18 cellular contexts compared by ENCODE assay signal in the genomic region with DNA sequence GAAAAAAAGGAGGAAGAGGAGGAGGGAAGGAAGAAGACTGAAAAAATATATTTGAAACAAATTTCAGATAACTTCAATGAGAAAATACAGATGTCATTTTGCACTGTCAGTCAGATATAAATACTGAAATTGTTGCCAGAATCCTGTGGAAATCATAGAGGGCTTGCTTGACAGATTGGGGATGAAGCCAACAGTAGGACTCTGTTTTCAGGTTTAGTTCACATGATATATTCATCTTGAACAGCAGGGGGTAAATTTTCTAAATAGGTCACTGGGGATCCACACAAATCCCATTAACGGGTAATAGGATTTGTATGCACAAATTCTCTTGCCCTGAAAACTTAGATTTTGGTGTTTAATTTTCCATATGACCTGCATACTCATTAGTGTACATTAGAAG.
DNase-seq lines count a peak whose midpoint lies in the region; ATAC-seq and TF ChIP-seq lines count a peak whose summit lies in the region.
"Had no signal": no experiment of that assay in that cellular context is flagged by ENCODE, and none has a peak within 500 bp of the region (broad histone marks: within the 10 kb centered on the region; RNA-seq: fewer than 3 reads in every experiment).

No MANE protein-coding gene starts in this region.

- H3K36me3 Mint-ChIP-seq in glutamatergic neuron (ENCODE audit: unreplicated experiment) = no peaks in the 10 kb centered on the region
- H3K36me3 Mint-ChIP-seq in activated CD4-positive, alpha-beta T cell treated with anti-CD3 and anti-CD28 coated beads for 36 hours (ENCODE audit: low read depth) = no peaks in the 10 kb centered on the region
- H3K36me3 Mint-ChIP-seq: activated CD4-positive, alpha-beta memory T cell treated with anti-CD3 and anti-CD28 coated beads for 36 hours; activated naive CD8-positive, alpha-beta T cell treated with anti-CD3 and anti-CD28 coated beads, Interleukin-2, amount 10 ng/mL, durations not matched to agents 7 days and 5 days had no signal

- H3K4me1 Mint-ChIP-seq in glutamatergic neuron (ENCODE audit: low read depth, unreplicated experiment) = peaks cover 24% of the 10 kb centered on the region
- H3K4me1 Mint-ChIP-seq in activated CD4-positive, alpha-beta T cell treated with anti-CD3 and anti-CD28 coated beads for 36 hours = no peaks in the 10 kb centered on the region
- H3K4me1 Mint-ChIP-seq: activated naive CD8-positive, alpha-beta T cell treated with anti-CD3 and anti-CD28 coated beads, Interleukin-2, amount 10 ng/mL, durations not matched to agents 7 days and 5 days had no signal

- TF ChIP-seq CTCF in SK-N-SH (IDR thresholded peaks at IDR 0.05) (no peak), glutamatergic neuron (IDR thresholded peaks at IDR 0.05; ENCODE audit: partially characterized antibody, unreplicated experiment) (peak; percentile 20)

- H3K27me3 Mint-ChIP-seq in glutamatergic neuron (ENCODE audit: unreplicated experiment) = peaks cover 3% of the 10 kb centered on the region
- H3K27me3 Mint-ChIP-seq in activated CD4-positive, alpha-beta T cell treated with anti-CD3 and anti-CD28 coated beads for 36 hours = no peaks in the 10 kb centered on the region
- H3K27me3 Mint-ChIP-seq: activated CD4-positive, alpha-beta memory T cell treated with anti-CD3 and anti-CD28 coated beads for 36 hours; activated naive CD8-positive, alpha-beta T cell treated with anti-CD3 and anti-CD28 coated beads, Interleukin-2, amount 10 ng/mL, durations not matched to agents 7 days and 5 days; CD4-positive, alpha-beta T cell had no signal

- no peaks in the 10 kb centered on the region for H4K20me1 ChIP-seq in SK-N-SH (ENCODE audit: insufficient read depth)

- DNase-seq in Right ventricle myocardium inferior (ENCODE audit: missing footprints) = no peak
- DNase-seq in Right ventricle myocardium superior = no peak
- DNase-seq in SK-N-SH = peak; percentile 16
- DNase-seq in glutamatergic neuron = no peak
- no peak for DNase-seq in HUDEP-2 (lab: John Stamatoyannopoulos, UW; ENCODE audit: unreplicated experiment in 76 of 76)
- DNase-seq in stimulated activated CD4-positive, alpha-beta T cell treated with anti-CD3 and anti-CD28 coated beads, Interleukin-4, amount 100 ng/mL, for 1 hour = no peak
- DNase-seq in NCI-H2107 (lab: John Stamatoyannopoulos, UW) = no peak
- DNase-seq in activated CD4-positive, alpha-beta T cell treated with anti-CD3 and anti-CD28 coated beads for 36 hours = no peak
- DNase-seq: activated CD4-positive, alpha-beta memory T cell treated with anti-CD3 and anti-CD28 coated beads for 36 hours; activated naive CD8-positive, alpha-beta T cell treated with anti-CD3 and anti-CD28 coated beads, Interleukin-2, amount 10 ng/mL, durations not matched to agents 7 days and 5 days; activated T-cell treated with anti-CD3 and anti-CD28 coated beads, Interleukin-2, amount 50 U/mL, for 4 hours; CD4-positive, alpha-beta T cell; Kasumi-1; NCI-H1436; NCI-H526 treated with DMSO at 0.1 percent for 48 hours; stimulated activated naive CD8-positive, alpha-beta T cell treated with anti-CD3 and anti-CD28 coated beads, Interleukin-15, Interleukin-2, amounts not matched to agents 100 U/mL and 50 U/mL, for 24 hours had no signal

- ATAC-seq in Right ventricle myocardium inferior (peak; percentile 23), Right ventricle myocardium superior (ENCODE audit: poor library complexity) (no peak)
- ATAC-seq in activated CD4-positive, alpha-beta T cell treated with anti-CD3 and anti-CD28 coated beads for 36 hours = no peak
- ATAC-seq: activated T-cell treated with anti-CD3 and anti-CD28 coated beads, Interleukin-2, amount 50 U/mL, for 4 hours; stimulated activated naive CD8-positive, alpha-beta T cell treated with anti-CD3 and anti-CD28 coated beads, Interleukin-15, Interleukin-2, amounts not matched to agents 100 U/mL and 50 U/mL, for 24 hours had no signal

- CTCF ChIA-PET in SK-N-SH (lab: Yijun Ruan, JAX) = interaction anchor here (1.6 kb wide), 1 partner anchor 158 kb away, joined by 3 read pairs; no protein-coding TSS in a partner anchor
- CTCF ChIA-PET in activated CD4-positive, alpha-beta T cell treated with anti-CD3 and anti-CD28 coated beads for 36 hours (lab: Charles Lee) = no interaction called here

- H3K4me2 ChIP-seq in SK-N-SH = no peak overlapping the region

- H3K4me1 ChIP-seq in SK-N-SH (ENCODE audit: control insufficient read depth in 1 of 2, insufficient read depth in 2 of 2, low read depth in 1 of 2, low read length in 1 of 2) = peaks cover 0 to 3% of the 10 kb centered on the region in 2 experiments; a peak in 1 of 4 replicates
- H3K4me1 ChIP-seq: right atrium auricular region had no signal

- POLR2A ChIA-PET in SK-N-SH (lab: Yijun Ruan, JAX) = no interaction called here
- POLR2A ChIA-PET in activated CD4-positive, alpha-beta T cell treated with anti-CD3 and anti-CD28 coated beads for 36 hours (lab: Charles Lee) = no interaction called here

- peak overlapping the region in 1 of 2 experiments; percentile 22; a peak in 1 of 4 replicates for H3K27ac ChIP-seq in SK-N-SH (ENCODE audit: low read depth in 2 of 2, low read length in 1 of 2)
- H3K27ac ChIP-seq: cardiac muscle cell, right atrium auricular region had no signal

- 58% methylated on average over 1 of the region's 1 CpG for WGBS in SK-N-SH (ENCODE audit: low lambda C conversion rate)

- H3K4me3 ChIP-seq in SK-N-SH (ENCODE audit: low read depth in 2 of 2, low read length in 1 of 2) = no peak overlapping the region
- H3K4me3 ChIP-seq: cardiac muscle cell, right atrium auricular region had no signal

- intact Hi-C loops in Right ventricle myocardium inferior (cut with DNase I) (no loop called here), Right ventricle myocardium superior (cut with DNase I) (no loop called here)
- intact Hi-C loops in activated CD4-positive, alpha-beta T cell treated with anti-CD3 and anti-CD28 coated beads for 36 hours (cut with DNase I, micrococcal nuclease) = no loop called here

- H3K27me3 ChIP-seq in SK-N-SH (ENCODE audit: insufficient read depth) = no peaks in the 10 kb centered on the region
- H3K27me3 ChIP-seq: cardiac muscle cell, right atrium auricular region had no signal

- peak overlapping the region; percentile 73 for H3K4me3 Mint-ChIP-seq in glutamatergic neuron (ENCODE audit: unreplicated experiment)
- H3K4me3 Mint-ChIP-seq in activated CD4-positive, alpha-beta T cell treated with anti-CD3 and anti-CD28 coated beads for 36 hours = no peak overlapping the region
- H3K4me3 Mint-ChIP-seq: activated CD4-positive, alpha-beta memory T cell treated with anti-CD3 and anti-CD28 coated beads for 36 hours; activated naive CD8-positive, alpha-beta T cell treated with anti-CD3 and anti-CD28 coated beads, Interleukin-2, amount 10 ng/mL, durations not matched to agents 7 days and 5 days; activated T-cell treated with anti-CD3 and anti-CD28 coated beads, Interleukin-2, amount 50 U/mL, for 4 hours; CD4-positive, alpha-beta T cell had no signal

- no peaks in the 10 kb centered on the region for H3K9me2 ChIP-seq in SK-N-SH

- no peak for TF ChIP-seq EP300 in SK-N-SH (IDR thresholded peaks at IDR 0.05; ENCODE audit: borderline replicate concordance in 1 of 2, low read depth in 1 of 2, low read length in 1 of 2)

- H3K79me2 ChIP-seq in SK-N-SH (ENCODE audit: insufficient read depth) = no peaks in the 10 kb centered on the region

- no peaks in the 10 kb centered on the region for H3K36me3 ChIP-seq in SK-N-SH (replicated peaks in 1 of 2; ENCODE audit: control insufficient read depth in 1 of 2, insufficient read depth in 2 of 2, low read length in 1 of 2)
- H3K36me3 ChIP-seq: cardiac muscle cell, right atrium auricular region had no signal

- H3K9me3 Mint-ChIP-seq in glutamatergic neuron (ENCODE audit: unreplicated experiment) = peaks cover 4% of the 10 kb centered on the region
- peaks cover 2% of the 10 kb centered on the region for H3K9me3 Mint-ChIP-seq in activated CD4-positive, alpha-beta T cell treated with anti-CD3 and anti-CD28 coated beads for 36 hours (ENCODE audit: low read depth)
- H3K9me3 Mint-ChIP-seq: activated T-cell treated with anti-CD3 and anti-CD28 coated beads, Interleukin-2, amount 50 U/mL, for 4 hours had no signal

- no peak for TF ChIP-seq RAD21 in SK-N-SH (IDR thresholded peaks at IDR 0.05; ENCODE audit: low read length)

- H3K27ac Mint-ChIP-seq in glutamatergic neuron (ENCODE audit: unreplicated experiment) = peak overlapping the region; percentile 96
- H3K27ac Mint-ChIP-seq in activated CD4-positive, alpha-beta T cell treated with anti-CD3 and anti-CD28 coated beads for 36 hours = no peak overlapping the region
- H3K27ac Mint-ChIP-seq: activated CD4-positive, alpha-beta memory T cell treated with anti-CD3 and anti-CD28 coated beads for 36 hours; activated naive CD8-positive, alpha-beta T cell treated with anti-CD3 and anti-CD28 coated beads, Interleukin-2, amount 10 ng/mL, durations not matched to agents 7 days and 5 days; CD4-positive, alpha-beta T cell had no signal

- H3K9me3 ChIP-seq in SK-N-SH = no peaks in the 10 kb centered on the region

- no peak overlapping the region for H3K9ac ChIP-seq in SK-N-SH

- no peaks in the 10 kb centered on the region for H3F3A ChIP-seq in SK-N-SH (replicated peaks; ENCODE audit: insufficient read depth)

- peak overlapping the region; percentile 58; the same call in 1 of the 2 replicates for H2AFZ ChIP-seq in SK-N-SH (ENCODE audit: low read depth)

TF ChIP-seq in SK-N-SH, 30 proteins besides CTCF, POLR2A, EP300 and RAD21 (continues in another document):
- TF ChIP-seq FOXJ3 (CRISPR knock-in tag; IDR thresholded peaks at IDR 0.05) (no peak), FOXM1 (IDR thresholded peaks at IDR 0.05; ENCODE audit: low read depth) (no peak), NFIC (IDR thresholded peaks at IDR 0.05; ENCODE audit: borderline replicate concordance) (no peak), GABPA (IDR thresholded peaks at IDR 0.05; ENCODE audit: low read depth) (no peak), MXI1 (IDR thresholded peaks at IDR 0.05; ENCODE audit: low read depth, low read length) (no peak), SMC3 (IDR thresholded peaks at IDR 0.05; ENCODE audit: low read depth, low read length) (no peak), EZH2phosphoT487 (IDR thresholded peaks at IDR 0.05; ENCODE audit: borderline replicate concordance, low read depth) (no peak), RCOR1 (IDR thresholded peaks at IDR 0.05; ENCODE audit: low read length) (no peak), ELF1 (IDR thresholded peaks at IDR 0.05) (no peak)
- TF ChIP-seq, protein P1, sequence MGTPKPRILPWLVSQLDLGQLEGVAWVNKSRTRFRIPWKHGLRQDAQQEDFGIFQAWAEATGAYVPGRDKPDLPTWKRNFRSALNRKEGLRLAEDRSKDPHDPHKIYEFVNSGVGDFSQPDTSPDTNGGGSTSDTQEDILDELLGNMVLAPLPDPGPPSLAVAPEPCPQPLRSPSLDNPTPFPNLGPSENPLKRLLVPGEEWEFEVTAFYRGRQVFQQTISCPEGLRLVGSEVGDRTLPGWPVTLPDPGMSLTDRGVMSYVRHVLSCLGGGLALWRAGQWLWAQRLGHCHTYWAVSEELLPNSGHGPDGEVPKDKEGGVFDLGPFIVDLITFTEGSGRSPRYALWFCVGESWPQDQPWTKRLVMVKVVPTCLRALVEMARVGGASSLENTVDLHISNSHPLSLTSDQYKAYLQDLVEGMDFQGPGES (IDR thresholded peaks at IDR 0.05; ENCODE audit: low read depth, low read length) = no peak
